Comparison of ENCODE assay signal across 9 cellular contexts in the genomic region with DNA sequence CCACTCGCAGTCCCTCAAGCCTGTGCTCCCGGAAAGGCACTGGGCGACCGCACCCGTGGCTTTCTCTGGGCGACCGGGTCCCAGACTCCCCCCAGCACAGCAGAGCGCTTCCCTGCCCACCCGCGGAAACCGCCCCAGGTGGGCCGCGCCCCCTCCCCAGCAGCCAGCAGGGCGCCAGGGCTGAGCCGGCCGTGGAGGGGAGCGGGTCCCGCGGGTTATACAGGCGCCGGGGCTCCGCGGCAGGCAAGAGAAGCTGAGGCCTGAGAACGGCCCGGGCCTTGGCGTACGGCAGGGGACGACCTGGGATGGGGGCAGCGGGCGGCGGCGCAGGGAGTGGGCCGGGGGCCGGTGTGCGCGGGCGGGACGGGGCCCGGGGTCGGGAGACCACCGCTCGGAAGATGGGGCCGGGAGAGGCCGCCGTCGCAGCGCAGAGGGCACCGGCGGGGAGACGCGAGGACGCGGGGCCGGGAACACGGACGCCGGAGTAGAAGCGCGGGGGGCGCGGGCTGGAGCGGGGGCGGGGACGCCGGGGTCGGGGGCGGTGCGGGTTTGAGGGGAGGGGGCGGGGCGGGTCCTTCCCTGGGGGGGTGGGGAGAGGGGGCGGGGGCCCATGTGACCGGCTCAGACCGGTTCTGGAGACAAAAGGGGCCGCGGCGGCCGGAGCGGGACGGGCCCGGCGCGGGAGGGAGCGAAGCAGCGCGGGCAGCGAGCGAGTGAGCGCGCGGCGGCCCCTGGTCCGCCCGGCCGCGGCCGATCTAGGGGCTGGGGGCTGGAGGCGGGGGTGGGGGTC. TPM values are rescaled to one million over a fixed set of nuclear protein-coding genes. Genes with fewer than 3 reads are reported as not detected.
DNase-seq lines count a peak whose midpoint lies in the region; FAIRE-seq and TF ChIP-seq lines count a peak whose summit lies in the region.
"Had no signal": no experiment of that assay in that cellular context is flagged by ENCODE, and none has a peak within 500 bp of the region (broad histone marks: within the 10 kb centered on the region; RNA-seq: fewer than 3 reads in every experiment).

A gene with protein sequence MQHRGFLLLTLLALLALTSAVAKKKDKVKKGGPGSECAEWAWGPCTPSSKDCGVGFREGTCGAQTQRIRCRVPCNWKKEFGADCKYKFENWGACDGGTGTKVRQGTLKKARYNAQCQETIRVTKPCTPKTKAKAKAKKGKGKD (plus strand): TSS at position 624 of the 790 bp plus-strand sequence. CDS start 389 bp downstream, outside the sequence.

- no peak for DNase-seq in activated CD4-positive, alpha-beta T cell treated with anti-CD3 and anti-CD28 coated beads, Interleukin-2, amount 10 ng/mL, durations not matched to agents 7 days and 5 days
- DNase-seq in activated CD4-positive, alpha-beta T cell treated with anti-CD3 and anti-CD28 coated beads for 48 hours: no peak
- DNase-seq in NT2/D1 (ENCODE audit: low read depth, low spot score): no peak
- DNase-seq in ureter (ENCODE audit: low spot score): no peak
- no peak for DNase-seq in GM12891 (ENCODE audit: insufficient read length, low spot score)
- DNase-seq in GF-D8 (lab: John Stamatoyannopoulos, UW): no peak

- peak within 1 kb of the TSS; percentile 69 for H3K4me3 Mint-ChIP-seq in activated CD4-positive, alpha-beta T cell treated with anti-CD3 and anti-CD28 coated beads, Interleukin-2, amount 10 ng/mL, durations not matched to agents 7 days and 5 days

- H3K4me1 Mint-ChIP-seq in activated CD4-positive, alpha-beta T cell treated with anti-CD3 and anti-CD28 coated beads, Interleukin-2, amount 10 ng/mL, durations not matched to agents 7 days and 5 days: peaks cover 11% of the 10 kb centered on the region

- H3K9ac ChIP-seq in NT2/D1 (ENCODE audit: insufficient read length, low read depth): peak within 1 kb of the TSS; percentile 92
- H3K9ac ChIP-seq in duodenal mucosa (ENCODE audit: low read depth in 1 of 2, low read length in 2 of 2): peak within 1 kb of the TSS; percentile 74 to 82

- CTCF ChIA-PET in activated CD4-positive, alpha-beta T cell treated with anti-CD3 and anti-CD28 coated beads, Interleukin-2, amount 10 ng/mL, durations not matched to agents 7 days and 5 days (lab: Charles Lee): interaction anchor here (4.4 kb wide), 1 partner anchor 29 kb away, joined by 21 read pairs; no protein-coding TSS in a partner anchor

- H3K27ac Mint-ChIP-seq in activated CD4-positive, alpha-beta T cell treated with anti-CD3 and anti-CD28 coated beads, Interleukin-2, amount 10 ng/mL, durations not matched to agents 7 days and 5 days: peak within 1 kb of the TSS; percentile 57

- no peaks in the 10 kb centered on the region for H3K9me3 Mint-ChIP-seq in activated CD4-positive, alpha-beta T cell treated with anti-CD3 and anti-CD28 coated beads, Interleukin-2, amount 10 ng/mL, durations not matched to agents 7 days and 5 days

- 0% methylated on average over 36 to 40 of the region's 97 CpGs for WGBS in mesodermal cell (ENCODE audit: insufficient coverage in 2 of 2), 2 experiments

- H3K4me3 ChIP-seq in NT2/D1 (ENCODE audit: insufficient read length, low read depth) (peak within 1 kb of the TSS; percentile 98), duodenal mucosa (ENCODE audit: low read depth in 1 of 2, low read length in 2 of 2) (peak within 1 kb of the TSS; percentile 77 to 80), mesodermal cell (ENCODE audit: extremely low read depth, insufficient read depth, low read length, poor library complexity, severe bottlenecking) (peak within 1 kb of the TSS; percentile 80)

- POLR2A ChIA-PET in activated CD4-positive, alpha-beta T cell treated with anti-CD3 and anti-CD28 coated beads, Interleukin-2, amount 10 ng/mL, durations not matched to agents 7 days and 5 days (lab: Charles Lee): no interaction called here

- peaks cover 28% of the 10 kb centered on the region for H3K36me3 Mint-ChIP-seq in activated CD4-positive, alpha-beta T cell treated with anti-CD3 and anti-CD28 coated beads, Interleukin-2, amount 10 ng/mL, durations not matched to agents 7 days and 5 days (ENCODE audit: low read depth)

- H3K36me3 ChIP-seq in NT2/D1 (ENCODE audit: insufficient read depth, insufficient read length, low read length): peaks cover 55% of the 10 kb centered on the region
- peaks cover 4 to 21% of the 10 kb centered on the region in 2 donors for H3K36me3 ChIP-seq in duodenal mucosa (ENCODE audit: control insufficient read depth in 1 of 2, insufficient read depth in 2 of 2, low read length in 2 of 2)
- H3K36me3 ChIP-seq in mesodermal cell (ENCODE audit: control insufficient read depth, insufficient read depth, low read length): peaks cover 45% of the 10 kb centered on the region

- H3K27me3 ChIP-seq in NT2/D1 (ENCODE audit: insufficient read depth, insufficient read length) (peaks cover 4% of the 10 kb centered on the region), duodenal mucosa (ENCODE audit: control insufficient read depth in 1 of 2, insufficient read depth in 2 of 2, low read length in 2 of 2) (peaks cover 0 to 7% of the 10 kb centered on the region in 2 donors)

- FAIRE-seq in GM12891 (lab: Jason Lieb, UNC): no peak

- H3K4me1 ChIP-seq in NT2/D1 (ENCODE audit: insufficient read depth, insufficient read length) (peaks cover 23% of the 10 kb centered on the region), duodenal mucosa (ENCODE audit: control insufficient read depth in 1 of 2, insufficient read depth in 2 of 2, low read length in 2 of 2) (peaks cover 30% of the 10 kb centered on the region in 2 donors), mesodermal cell (ENCODE audit: control insufficient read depth, insufficient read depth, low read length, poor library complexity, severe bottlenecking) (peaks cover 5% of the 10 kb centered on the region)

- TF ChIP-seq POLR2A in GM12891 (IDR thresholded peaks at IDR 0.05; ENCODE audit: low read depth, low read length): no peak

- H3K27ac ChIP-seq in duodenal mucosa (ENCODE audit: low read depth, low read length): peak within 1 kb of the TSS; percentile 92
- peak within 1 kb of the TSS; percentile 98 for H3K27ac ChIP-seq in mesodermal cell (ENCODE audit: low read depth, low read length, severe bottlenecking)
- H3K27ac ChIP-seq: epithelial cell of prostate had no signal

- peaks cover 20% of the 10 kb centered on the region for H3K27me3 Mint-ChIP-seq in activated CD4-positive, alpha-beta T cell treated with anti-CD3 and anti-CD28 coated beads, Interleukin-2, amount 10 ng/mL, durations not matched to agents 7 days and 5 days

- no peaks in the 10 kb centered on the region for H3K9me3 ChIP-seq in NT2/D1 (ENCODE audit: insufficient read depth, low read length)
- no peaks in the 10 kb centered on the region for H3K9me3 ChIP-seq in duodenal mucosa (ENCODE audit: control insufficient read depth in 1 of 2, low read length in 2 of 2)
- no peaks in the 10 kb centered on the region for H3K9me3 ChIP-seq in mesodermal cell (ENCODE audit: control insufficient read depth, low read length)

TF ChIP-seq in GM12891, 5 proteins besides CTCF, POLR2A, EP300 and RAD21:
- TF ChIP-seq PAX5 (IDR thresholded peaks at IDR 0.05; ENCODE audit: insufficient read depth, low read length, severe bottlenecking) (no peak), POU2F2 (IDR thresholded peaks at IDR 0.05; ENCODE audit: low read depth, low read length) (no peak), TAF1 (IDR thresholded peaks at IDR 0.05; ENCODE audit: low read depth, low read length) (no peak), POLR2AphosphoS5 (IDR thresholded peaks at IDR 0.05; ENCODE audit: low read depth, low read length) (no peak), SPI1 (IDR thresholded peaks at IDR 0.05; ENCODE audit: low read depth, low read length) (no peak)

RNA-seq across cellular contexts. Expression of the gene that starts here (rescaled TPM):
- 10 to 100 TPM in 1 of 2 experiments, 1 to 10 TPM in 1; 8.2 to 10.5 TPM for total RNA-seq in activated CD4-positive, alpha-beta T cell treated with anti-CD3 and anti-CD28 coated beads, Interleukin-2, amount 10 ng/mL, durations not matched to agents 7 days and 5 days
- 1,793 TPM for polyA plus RNA-seq in mesodermal cell (2013, experiment 1 of 2)
- polyA plus RNA-seq in mesodermal cell (2013, experiment 2 of 2): 1,702 TPM
- 105 TPM for total RNA-seq in ureter
- 2.5 TPM for polyA plus RNA-seq in GM12891 (2012; ENCODE audit: low read depth, missing spikeins)
